Comparison of ENCODE assay signal across 13 cellular contexts in the genomic region with DNA sequence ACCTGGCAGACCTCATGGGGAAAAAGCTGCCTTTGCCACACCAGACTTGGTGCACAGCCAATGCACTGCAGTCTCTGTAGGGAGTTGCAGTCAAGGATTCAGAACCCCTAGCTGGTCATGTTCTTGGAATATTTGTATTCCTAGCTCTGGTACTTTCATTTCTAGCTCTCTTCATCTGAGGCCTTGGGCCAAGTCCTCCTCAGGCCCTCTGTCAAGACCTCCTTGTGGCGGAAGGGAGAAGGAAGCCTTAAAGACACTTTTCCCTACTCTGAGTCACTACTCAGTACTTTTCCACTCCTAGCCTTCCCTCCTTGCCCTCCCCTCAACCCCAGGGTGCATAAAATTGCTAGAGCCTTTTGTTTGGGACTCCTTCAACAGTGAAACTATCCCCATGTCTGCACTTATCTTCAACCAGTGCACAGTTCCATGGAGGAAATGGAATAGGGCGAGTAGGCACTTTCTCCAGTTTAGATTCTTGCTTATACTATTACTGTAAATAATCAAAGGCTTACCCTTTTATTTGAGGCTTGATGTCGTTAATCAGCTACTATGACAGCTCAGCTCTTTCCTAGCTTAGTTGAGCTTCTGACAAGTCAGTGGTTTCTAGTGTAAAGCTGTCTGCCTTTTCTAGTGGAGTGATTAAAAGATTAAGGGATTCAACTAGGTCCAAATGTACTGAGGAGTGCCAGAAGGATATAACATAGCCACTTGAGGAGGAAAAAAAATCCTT. TPM values are rescaled to one million over a fixed set of nuclear protein-coding genes. Genes with fewer than 3 reads are reported as not detected.
DNase-seq lines count a peak whose midpoint lies in the region; ATAC-seq and TF ChIP-seq lines count a peak whose summit lies in the region.
"Had no signal": no experiment of that assay in that cellular context is flagged by ENCODE, and none has a peak within 500 bp of the region (broad histone marks: within the 10 kb centered on the region; RNA-seq: fewer than 3 reads in every experiment).

No MANE protein-coding gene starts in this region.

- H3K27ac Mint-ChIP-seq in activated CD4-positive, alpha-beta T cell treated with anti-CD3 and anti-CD28 coated beads, Interleukin-2, amount 10 ng/mL, durations not matched to agents 24 days and 14 days: no peak overlapping the region
- H3K27ac Mint-ChIP-seq: activated naive CD8-positive, alpha-beta T cell treated with anti-CD3 and anti-CD28 coated beads, Interleukin-2, amount 10 ng/mL, durations not matched to agents 7 days and 5 days had no signal

- peaks cover 42% of the 10 kb centered on the region for H3K27me3 Mint-ChIP-seq in activated CD4-positive, alpha-beta T cell treated with anti-CD3 and anti-CD28 coated beads, Interleukin-2, amount 10 ng/mL, durations not matched to agents 24 days and 14 days

- intact Hi-C loops in activated CD4-positive, alpha-beta T cell treated with anti-CD3 and anti-CD28 coated beads, Interleukin-2, amount 10 ng/mL, durations not matched to agents 24 days and 14 days (cut with micrococcal nuclease): no loop called here
- intact Hi-C loops in thyroid gland (cut with DNase I): no loop called here

- H3K4me3 ChIP-seq in fibroblast of villous mesenchyme (ENCODE audit: low read depth, low read length): no peak overlapping the region
- H3K4me3 ChIP-seq in thyroid gland (replicated peaks in 1 of 3): no peak overlapping the region
- H3K4me3 ChIP-seq: SK-N-MC had no signal

- no peak overlapping the region for H3K4me3 Mint-ChIP-seq in activated CD4-positive, alpha-beta T cell treated with anti-CD3 and anti-CD28 coated beads, Interleukin-2, amount 10 ng/mL, durations not matched to agents 24 days and 14 days
- H3K4me3 Mint-ChIP-seq: activated naive CD8-positive, alpha-beta T cell treated with anti-CD3 and anti-CD28 coated beads, Interleukin-2, amount 10 ng/mL, durations not matched to agents 7 days and 5 days; neural crest cell had no signal

- no peak for ATAC-seq in HG03442 (IDR thresholded peaks at IDR 0.05; ENCODE audit: unreplicated experiment)
- no peak for ATAC-seq in HG02938 (IDR thresholded peaks at IDR 0.05; ENCODE audit: unreplicated experiment)

- no peaks in the 10 kb centered on the region for H3K36me3 Mint-ChIP-seq in activated CD4-positive, alpha-beta T cell treated with anti-CD3 and anti-CD28 coated beads, Interleukin-2, amount 10 ng/mL, durations not matched to agents 24 days and 14 days (ENCODE audit: low read depth)

- no peaks in the 10 kb centered on the region for H3K36me3 ChIP-seq in thyroid gland

- WGBS in thyroid gland, 2 donors: 56 to 70% methylated on average over 3 of the region's 3 CpGs

- peak; percentile 33 for TF ChIP-seq CTCF in fibroblast of villous mesenchyme (IDR thresholded peaks at IDR 0.05; ENCODE audit: insufficient read depth, low read depth, low read length)
- peak in 2 of 6 experiments; percentile 6 to 19 for TF ChIP-seq CTCF in thyroid gland (IDR thresholded peaks at IDR 0.05)

- H3K9me3 ChIP-seq in thyroid gland: no peaks in the 10 kb centered on the region

- H3K4me1 Mint-ChIP-seq in activated CD4-positive, alpha-beta T cell treated with anti-CD3 and anti-CD28 coated beads, Interleukin-2, amount 10 ng/mL, durations not matched to agents 24 days and 14 days: no peaks in the 10 kb centered on the region
- H3K4me1 Mint-ChIP-seq: activated naive CD8-positive, alpha-beta T cell treated with anti-CD3 and anti-CD28 coated beads, Interleukin-2, amount 10 ng/mL, durations not matched to agents 7 days and 5 days had no signal

- no peaks in the 10 kb centered on the region for H3K9me3 Mint-ChIP-seq in activated CD4-positive, alpha-beta T cell treated with anti-CD3 and anti-CD28 coated beads, Interleukin-2, amount 10 ng/mL, durations not matched to agents 24 days and 14 days
- H3K9me3 Mint-ChIP-seq: activated naive CD8-positive, alpha-beta T cell treated with anti-CD3 and anti-CD28 coated beads, Interleukin-2, amount 10 ng/mL, durations not matched to agents 7 days and 5 days; neural crest cell had no signal

- TF ChIP-seq POLR2A in thyroid gland (IDR thresholded peaks at IDR 0.05): no peak

- no peak overlapping the region for H3K27ac ChIP-seq in thyroid gland
- H3K27ac ChIP-seq: SK-N-MC had no signal

- H3K4me1 ChIP-seq in thyroid gland: no peaks in the 10 kb centered on the region

- peak; percentile 48 for DNase-seq in activated CD4-positive, alpha-beta T cell treated with anti-CD3 and anti-CD28 coated beads, Interleukin-2, amount 10 ng/mL, durations not matched to agents 24 days and 14 days
- DNase-seq in activated CD4-positive, alpha-beta T cell treated with anti-CD3 and anti-CD28 coated beads for 1 hour: no peak
- peak; percentile 80 for DNase-seq in RPMI7951 (ENCODE audit: low read depth)
- DNase-seq in fibroblast of villous mesenchyme (ENCODE audit: low read depth): peak; percentile 56
- peak; percentile 59 to 63 for DNase-seq in thyroid gland
- DNase-seq in cerebellum (ENCODE audit: low spot score): no peak
- DNase-seq: activated naive CD8-positive, alpha-beta T cell treated with anti-CD3 and anti-CD28 coated beads, Interleukin-2, amount 10 ng/mL, durations not matched to agents 7 days and 5 days; stimulated activated CD4-positive, alpha-beta T cell treated with anti-CD3 and anti-CD28 coated beads, Interleukin-2, amount 100 ng/mL, for 24 hours; substantia nigra had no signal

- H3K27me3 ChIP-seq in thyroid gland: no peaks in the 10 kb centered on the region

RNA-seq across cellular contexts. Expression of a gene that starts 15.8 kb away (rescaled TPM):
- total RNA-seq in activated CD4-positive, alpha-beta T cell treated with anti-CD3 and anti-CD28 coated beads, Interleukin-2, amount 10 ng/mL, durations not matched to agents 24 days and 14 days: not detected in 2 replicates
- total RNA-seq in RPMI7951 (2014; rRNA removed; shearing (Covaris generic)): 0.36 TPM in 1 of 2 replicates, not detected in the other
- not detected in 2 replicates for total RNA-seq in fibroblast of villous mesenchyme
- total RNA-seq in thyroid gland: 1 to 10 TPM in 3 of 4 donors, under 1 TPM in 1; 0.81 to 2.6 (median 1.8) TPM
- total RNA-seq in cerebellum: 0.36 TPM
- total RNA-seq: activated naive CD8-positive, alpha-beta T cell treated with anti-CD3 and anti-CD28 coated beads, Interleukin-2, amount 10 ng/mL, durations not matched to agents 7 days and 5 days had no signal

RNA-seq across cellular contexts. Expression of a gene that starts 21.7 kb away (rescaled TPM):
- 3.5 and 4.8 TPM in 2 replicates for total RNA-seq in activated CD4-positive, alpha-beta T cell treated with anti-CD3 and anti-CD28 coated beads, Interleukin-2, amount 10 ng/mL, durations not matched to agents 24 days and 14 days
- 6.4 and 7.1 TPM in 2 replicates for total RNA-seq in RPMI7951 (2014; rRNA removed; shearing (Covaris generic))
- total RNA-seq in fibroblast of villous mesenchyme (5.6 and 7.7 TPM in 2 replicates), thyroid gland (1 to 10 TPM; 4.3 to 7.2 (median 6.1) TPM), cerebellum (11.2 TPM)

Comparison
In these comparisons a context has a peak if more than half of its experiments do, and no peak if none do; other contexts are left out.
1. DNase-seq: peak in activated CD4-positive, alpha-beta T cell treated with anti-CD3 and anti-CD28 coated beads, Interleukin-2, amount 10 ng/mL, durations not matched to agents 24 days and 14 days (single experiment), RPMI7951 (single experiment), fibroblast of villous mesenchyme (single experiment) and thyroid gland (2 of 2); none in activated CD4-positive, alpha-beta T cell treated with anti-CD3 and anti-CD28 coated beads for 1 hour (single experiment) and cerebellum (single experiment).